11 cellular contexts compared by ENCODE assay signal in genomic region chr19:4541806-4542145, GRCh38. TPM values are rescaled to one million over a fixed set of nuclear protein-coding genes. Genes with fewer than 3 reads are reported as not detected.
A peak's percentile ranks its signal among the peaks of the same experiment; 100 is the strongest.
DNase-seq lines count a peak whose midpoint lies in the region; ATAC-seq, FAIRE-seq and TF ChIP-seq lines count a peak whose summit lies in the region.
"Not testable (repeated sequence)": the region's sequence is repeated elsewhere in the genome, so short reads cannot be mapped to it uniquely, and the experiment has no call there.
"Had no signal": no experiment of that assay in that cellular context is flagged by ENCODE, and none has a peak within 500 bp of the region (broad histone marks: within the 10 kb centered on the region; RNA-seq: fewer than 3 reads in every experiment).

No MANE protein-coding gene starts in this region.

- TF ChIP-seq POLR2A in K562 (conservative IDR thresholded peaks at IDR 0.05); spleen (IDR thresholded peaks at IDR 0.05): not testable (repeated sequence)

- H3K9ac ChIP-seq in K562 (ENCODE audit: insufficient read depth in 1 of 2, low read depth in 2 of 2, low read length in 2 of 2) = peak overlapping the region in 1 of 2 experiments; percentile 72; a peak in 2 of 4 replicates
- H3K9ac ChIP-seq in liver (ENCODE audit: low read depth in 1 of 2, low read length in 2 of 2) = not testable (repeated sequence)

- H3K4me2 ChIP-seq in K562 (ENCODE audit: insufficient read depth, low read length) = peak overlapping the region; percentile 92; the same call in 1 of the 2 replicates

- H3K27me3 ChIP-seq in HL-60 (ENCODE audit: insufficient read depth, poor library complexity, severe bottlenecking); K562 (ENCODE audit: control insufficient read depth in 2 of 2, insufficient read depth in 2 of 2, low read length in 2 of 2); liver (ENCODE audit: control insufficient read depth in 4 of 4, insufficient read depth in 4 of 4, low read length in 3 of 4): not testable (repeated sequence)
- H3K27me3 ChIP-seq in spleen (replicated peaks in 1 of 7) = peaks cover 0 to 47% (median 0%) of the 10 kb centered on the region in 7 donors

- H3K9me3 ChIP-seq in K562 (replicated peaks; ENCODE audit: control insufficient read depth, insufficient read depth, low read depth, low read length); liver (ENCODE audit: control insufficient read depth in 4 of 4, low read length in 3 of 4): not testable (repeated sequence)
- H3K9me3 ChIP-seq in spleen = peaks cover 0 to 12% (median 9%) of the 10 kb centered on the region in 8 donors

- POLR2A ChIA-PET in K562 (lab: Yijun Ruan, JAX) = interaction anchor here (0.6 to 0.7 kb wide), 3 partner anchors 13 to 242 kb away, joined by 3 to 4 read pairs (median 3); no protein-coding TSS in a partner anchor

- not testable (repeated sequence) for TF ChIP-seq EP300 in K562 (IDR thresholded peaks at IDR 0.05; ENCODE audit: low read length)

- H3K4me1 ChIP-seq in K562 (replicated peaks in 1 of 2; ENCODE audit: control insufficient read depth in 2 of 2, insufficient read depth in 2 of 2, low read length in 2 of 2) (peaks cover 14 to 43% of the 10 kb centered on the region in 2 experiments; a peak in 4 of 5 replicates), liver (ENCODE audit: control insufficient read depth in 4 of 4, insufficient read depth in 4 of 4, low read length in 3 of 4) (peaks cover 11 to 31% (median 19%) of the 10 kb centered on the region in 4 donors), spleen (peaks cover 0 to 83% (median 46%) of the 10 kb centered on the region in 6 donors)

- not testable (repeated sequence) for BruUV-seq in K562 (replicated peaks; lab: Mats Ljungman, UMichigan)

- DNase-seq in HL-60 (ENCODE audit: low read depth in 1 of 2, low spot score in 1 of 2) = peak in 1 of 2 experiments; percentile 57
- DNase-seq in K562 (ENCODE audit: extremely low read depth in 1 of 4, low spot score in 3 of 4); spleen: not testable (repeated sequence)

- H3K4me3 ChIP-seq in HL-60 (replicated peaks; ENCODE audit: insufficient read depth, low read length); K562; liver (ENCODE audit: low read depth in 1 of 3, low read length in 3 of 3): not testable (repeated sequence)
- peak overlapping the region in 1 of 8 donors; percentile 59 for H3K4me3 ChIP-seq in spleen

- not testable (repeated sequence) for H4K20me1 ChIP-seq in K562 (replicated peaks; ENCODE audit: control insufficient read depth, insufficient read depth, low read length)

- not testable (repeated sequence) for H3K36me3 ChIP-seq in K562 (ENCODE audit: control insufficient read depth, insufficient read depth, low read length); liver (ENCODE audit: control insufficient read depth in 4 of 4, insufficient read depth in 3 of 4, low read depth in 1 of 4, low read length in 3 of 4)
- peaks cover 0 to 31% (median 0%) of the 10 kb centered on the region in 6 donors for H3K36me3 ChIP-seq in spleen

- CTCF ChIA-PET in K562 (lab: Yijun Ruan, JAX; ENCODE audit: low intra/inter-chr PET ratio) = not testable (repeated sequence)

- TF ChIP-seq RAD21 in K562 (CRISPR knock-in tag; conservative IDR thresholded peaks at IDR 0.05 in 1 of 2, IDR thresholded peaks at IDR 0.05 in 1 of 2); liver (IDR thresholded peaks at IDR 0.05): not testable (repeated sequence)

- H3K27ac ChIP-seq in HL-60 (replicated peaks) (peak overlapping the region; percentile 87), K562 (ENCODE audit: extremely low read depth, low read depth, low read length) (peak overlapping the region; percentile 51; the same call in 2 of the 3 replicates), liver (ENCODE audit: low read depth in 1 of 2, low read length in 2 of 2) (peak overlapping the region; percentile 75 to 85), spleen (peak overlapping the region in 7 of 8 donors; percentile 78 to 95 (median 87))

- H3K79me2 ChIP-seq in K562 (ENCODE audit: control insufficient read depth, insufficient read depth, low read length) = peaks cover 33% of the 10 kb centered on the region; the same call in 2 of the 3 replicates

- WGBS in K562 (ENCODE audit: insufficient coverage, low coverage, missing lambda C conversion rate) = 84% methylated on average over 12 of the region's 12 CpGs
- WGBS in liver = 89% methylated on average over 12 of the region's 12 CpGs
- WGBS in spleen, 5 donors = 60 to 89% (median 71%) methylated on average over 12 of the region's 12 CpGs

- ATAC-seq in K562 = not testable (repeated sequence)

- not testable (repeated sequence) for FAIRE-seq in K562 (lab: Jason Lieb, UNC)

- intact Hi-C loops in K562 (cut with micrococcal nuclease); spleen (cut with DNase I; ENCODE audit: low total_unique reads): not testable (repeated sequence)

- peak overlapping the region; percentile 71 for H2AFZ ChIP-seq in K562 (ENCODE audit: low read depth, low read length)

- in situ Hi-C loops in K562 (cut with MboI) = not testable (repeated sequence)

- not testable (repeated sequence) for H3K9me1 ChIP-seq in K562 (ENCODE audit: control insufficient read depth, insufficient read depth, low read length)

- TF ChIP-seq CTCF in HL-60 (IDR thresholded peaks at IDR 0.05; ENCODE audit: insufficient read depth, low read length); K562 (IDR thresholded peaks at IDR 0.05 in 2 of 3, conservative IDR thresholded peaks at IDR 0.05 in 1 of 3; ENCODE audit: insufficient read depth in 2 of 3, low read depth in 1 of 3, low read length in 3 of 3); liver (IDR thresholded peaks at IDR 0.05; ENCODE audit: low read depth, low read length, missing input control); spleen (IDR thresholded peaks at IDR 0.05 in 8 of 11, conservative IDR thresholded peaks at IDR 0.05 in 3 of 11): not testable (repeated sequence)

RNA-seq across cellular contexts. Expression of gene LRG1, which starts 1.9 kb away (rescaled TPM):
- 5.0 and 14.6 TPM in 2 replicates for total RNA-seq in K562 (2011; cell fraction: chromatin; rRNA removed; ENCODE audit: low replicate concordance)
- total RNA-seq in K562 (2011; cell fraction: nucleolus; rRNA removed) = 18.2 and 23.3 TPM in 2 replicates
- 12.4 and 14.4 TPM in 2 replicates for total RNA-seq in K562 (2011; cell fraction: nucleoplasm; rRNA removed)
- 8.4 and 10.6 TPM in 2 replicates for total RNA-seq in K562 (2014; rRNA removed)
- 3.8 and 4.6 TPM in 2 replicates for total RNA-seq in K562 (2014; rRNA removed; fragmentation: Illumina TruSeq; extraction: Trizol)
- total RNA-seq in K562 (2015; rRNA removed; fragmentation: Illumina TruSeq; extraction: Trizol) = 9.4 and 9.5 TPM in 2 replicates
- 11.5 and 11.7 TPM in 2 replicates for total RNA-seq in K562 (2021)
- polyA plus RNA-seq in K562 (2011; rRNA removed) = 10.9 and 11.9 TPM in 2 replicates
- 15.4 and 23.9 TPM in 2 replicates for polyA plus RNA-seq in K562 (2011; cell fraction: cytosol; rRNA removed)
- polyA plus RNA-seq in K562 (2011; cell fraction: nucleus; rRNA removed) = 2.7 and 3.4 TPM in 2 replicates
- polyA plus RNA-seq in K562 (2012) = 9.0 and 20.7 TPM in 2 replicates
- polyA plus RNA-seq in K562 (2014; fragmentation: Illumina TruSeq; extraction: Trizol) = 8.7 and 12.6 TPM in 2 replicates
- 1 to 10 TPM; 1.5 to 5.1 TPM for polyA plus RNA-seq in K562 (2014; fragmentation: Nextera tagmentation; extraction: Ambion mirVana)
- polyA plus RNA-seq in K562 (2014; rRNA removed) = 11.9 and 12.3 TPM in 2 replicates
- 3.2 and 3.6 TPM in 2 replicates for polyA minus RNA-seq in K562 (2011; rRNA and poly(A)+ RNA removed)
- 6.2 and 7.6 TPM in 2 replicates for polyA minus RNA-seq in K562 (2011; cell fraction: cytosol; rRNA and poly(A)+ RNA removed)
- 1.2 and 2.6 TPM in 2 replicates for polyA minus RNA-seq in K562 (2011; cell fraction: nucleus; rRNA and poly(A)+ RNA removed)
- total RNA-seq in liver = 100 to 1,000 TPM in 1 of 2 donors, 10 to 100 TPM in 1; 57.8 to 581 TPM
- 1,000 to 10,000 TPM in 1 of 2 donors, 100 to 1,000 TPM in 1; 741 to 1,122 TPM for polyA plus RNA-seq in liver
- total RNA-seq in spleen = 10 to 100 TPM in 6 of 7 donors, 1 to 10 TPM in 1; 9.6 to 54.0 (median 15.8) TPM
- 1 to 10 TPM; 1.7 to 5.6 (median 2.3) TPM for polyA plus RNA-seq in spleen
- total RNA-seq: A673; CD4-positive, alpha-beta T cell; CD8-positive, alpha-beta memory T cell; GM23248 had no signal
- polyA plus RNA-seq: GM23248 had no signal

RNA-seq across cellular contexts. Expression of gene PLIN5, which starts 6.8 kb away (rescaled TPM):
- 8.0 and 24.6 TPM in 2 replicates for total RNA-seq in K562 (2011; cell fraction: chromatin; rRNA removed; ENCODE audit: low replicate concordance)
- total RNA-seq in K562 (2011; cell fraction: nucleolus; rRNA removed) = 11.3 and 12.8 TPM in 2 replicates
- total RNA-seq in K562 (2011; cell fraction: nucleoplasm; rRNA removed) = 10.8 and 12.9 TPM in 2 replicates
- total RNA-seq in K562 (2014; rRNA removed) (0.50 and 0.86 TPM in 2 replicates), K562 (2014; rRNA removed; fragmentation: Illumina TruSeq; extraction: Trizol) (0.15 and 0.26 TPM in 2 replicates), K562 (2015; rRNA removed; fragmentation: Illumina TruSeq; extraction: Trizol) (0.07 TPM in 1 of 2 replicates, not detected in the other), K562 (2021) (1.3 TPM in 2 replicates), liver (10 to 100 TPM; 13.3 to 83.8 TPM), spleen (10 to 100 TPM in 4 of 7 donors, 1 to 10 TPM in 3; 2.4 to 18.4 (median 15.1) TPM)
- polyA plus RNA-seq in K562 (2011; rRNA removed) (1.3 and 1.6 TPM in 2 replicates), K562 (2014; fragmentation: Illumina TruSeq; extraction: Trizol) (0.54 and 0.62 TPM in 2 replicates), K562 (2014; fragmentation: Nextera tagmentation; extraction: Ambion mirVana) (under 1 TPM; 0.04 TPM), K562 (2014; rRNA removed) (0.85 and 0.94 TPM in 2 replicates), liver (10 to 100 TPM; 51.8 to 61.5 TPM), spleen (1 to 10 TPM in 2 of 3 donors, under 1 TPM in 1; 0.82 to 2.2 (median 2.1) TPM)
- polyA plus RNA-seq in K562 (2011; cell fraction: cytosol; rRNA removed) = 1.0 and 1.3 TPM in 2 replicates
- 3.6 and 9.2 TPM in 2 replicates for polyA plus RNA-seq in K562 (2011; cell fraction: nucleus; rRNA removed)
- polyA plus RNA-seq in K562 (2012) = 0.50 and 0.51 TPM in 2 replicates
- polyA minus RNA-seq in K562 (2011; rRNA and poly(A)+ RNA removed) = 0.81 and 1.5 TPM in 2 replicates
- 0.95 TPM in 1 of 2 replicates, not detected in the other for polyA minus RNA-seq in K562 (2011; cell fraction: cytosol; rRNA and poly(A)+ RNA removed)
- polyA minus RNA-seq in K562 (2011; cell fraction: nucleus; rRNA and poly(A)+ RNA removed) = 2.0 and 2.8 TPM in 2 replicates
- total RNA-seq: A172; CD8-positive, alpha-beta memory T cell; GM23248 had no signal
- polyA plus RNA-seq: BJ, GM23248 had no signal

RNA-seq across cellular contexts. Expression of gene SEMA6B, which starts 17.7 kb away (rescaled TPM):
- total RNA-seq in K562 (2011; cell fraction: chromatin; rRNA removed; ENCODE audit: low replicate concordance) = 3.4 and 12.9 TPM in 2 replicates
- 12.9 and 13.2 TPM in 2 replicates for total RNA-seq in K562 (2011; cell fraction: nucleolus; rRNA removed)
- 9.3 and 10.5 TPM in 2 replicates for total RNA-seq in K562 (2011; cell fraction: nucleoplasm; rRNA removed)
- total RNA-seq in K562 (2014; rRNA removed) = 2.5 and 2.7 TPM in 2 replicates
- total RNA-seq in K562 (2014; rRNA removed; fragmentation: Illumina TruSeq; extraction: Trizol) = 0.57 and 0.65 TPM in 2 replicates
- total RNA-seq in K562 (2015; rRNA removed; fragmentation: Illumina TruSeq; extraction: Trizol) = 0.83 and 1.1 TPM in 2 replicates
- total RNA-seq in K562 (2021) = 3.7 and 4.6 TPM in 2 replicates
- 2.6 and 4.9 TPM in 2 replicates for polyA plus RNA-seq in K562 (2011; rRNA removed)
- polyA plus RNA-seq in K562 (2011; cell fraction: cytosol; rRNA removed) = 6.8 and 8.8 TPM in 2 replicates
- 7.2 and 8.1 TPM in 2 replicates for polyA plus RNA-seq in K562 (2011; cell fraction: nucleus; rRNA removed)
- 1.3 and 1.6 TPM in 2 replicates for polyA plus RNA-seq in K562 (2012)
- 1.4 and 2.7 TPM in 2 replicates for polyA plus RNA-seq in K562 (2014; fragmentation: Illumina TruSeq; extraction: Trizol)
- polyA plus RNA-seq in K562 (2014; fragmentation: Nextera tagmentation; extraction: Ambion mirVana) = not detected
- polyA plus RNA-seq in K562 (2014; rRNA removed) = 1.7 and 3.8 TPM in 2 replicates
- 5.1 and 7.6 TPM in 2 replicates for polyA minus RNA-seq in K562 (2011; rRNA and poly(A)+ RNA removed)
- polyA minus RNA-seq in K562 (2011; cell fraction: cytosol; rRNA and poly(A)+ RNA removed) = 9.4 and 13.2 TPM in 2 replicates
- 4.4 and 7.0 TPM in 2 replicates for polyA minus RNA-seq in K562 (2011; cell fraction: nucleus; rRNA and poly(A)+ RNA removed)
- total RNA-seq in liver = 1 to 10 TPM; 2.8 to 3.1 TPM
- polyA plus RNA-seq in liver = 1 to 10 TPM in 1 of 2 donors, under 1 TPM in 1; 0.58 to 3.2 TPM
- total RNA-seq in spleen = 10 to 100 TPM; 20.7 to 85.0 (median 55.6) TPM
- 10 to 100 TPM in 2 of 3 donors, 1 to 10 TPM in 1; 5.5 to 24.6 (median 11.2) TPM for polyA plus RNA-seq in spleen
- total RNA-seq: GM23248 had no signal
- polyA plus RNA-seq: CD8-positive, alpha-beta memory T cell; GM12878; GM23248 had no signal

RNA-seq across cellular contexts. Expression of gene PLIN4, which starts 23.5 kb away (rescaled TPM):
- 1.0 and 3.0 TPM in 2 replicates for total RNA-seq in K562 (2011; cell fraction: chromatin; rRNA removed; ENCODE audit: low replicate concordance)
- total RNA-seq in K562 (2011; cell fraction: nucleolus; rRNA removed) = 0.92 and 1.2 TPM in 2 replicates
- 0.53 and 0.81 TPM in 2 replicates for total RNA-seq in K562 (2011; cell fraction: nucleoplasm; rRNA removed)
- total RNA-seq in K562 (2014; rRNA removed) (0.08 and 0.14 TPM in 2 replicates), K562 (2014; rRNA removed; fragmentation: Illumina TruSeq; extraction: Trizol) (0.04 TPM in 1 of 2 replicates, not detected in the other), K562 (2015; rRNA removed; fragmentation: Illumina TruSeq; extraction: Trizol) (0.04 TPM in 1 of 2 replicates, not detected in the other), K562 (2021) (0.09 TPM in 2 replicates), liver (10 to 100 TPM in 1 of 2 donors, 1 to 10 TPM in 1; 3.1 to 49.1 TPM), spleen (10 to 100 TPM in 1 of 7 donors, 1 to 10 TPM in 5, under 1 TPM in 1; 0.85 to 10.2 (median 4.5) TPM)
- polyA plus RNA-seq in K562 (2011; rRNA removed) (0.06 and 0.12 TPM in 2 replicates), K562 (2014; fragmentation: Illumina TruSeq; extraction: Trizol) (0.04 and 0.08 TPM in 2 replicates), K562 (2014; fragmentation: Nextera tagmentation; extraction: Ambion mirVana) (not detected), K562 (2014; rRNA removed) (0.07 and 0.16 TPM in 2 replicates), liver (10 to 100 TPM in 1 of 2 donors, 1 to 10 TPM in 1; 5.0 to 14.1 TPM), spleen (1 to 10 TPM in 1 of 3 donors, under 1 TPM in 2; 0.27 to 1.2 (median 0.52) TPM)
- 0.06 and 0.15 TPM in 2 replicates for polyA plus RNA-seq in K562 (2011; cell fraction: cytosol; rRNA removed)
- polyA plus RNA-seq in K562 (2011; cell fraction: nucleus; rRNA removed) = 0.41 and 0.92 TPM in 2 replicates
- 0.10 and 0.17 TPM in 2 replicates for polyA plus RNA-seq in K562 (2012)
- polyA minus RNA-seq in K562 (2011; rRNA and poly(A)+ RNA removed) = 0.07 TPM in 1 of 2 replicates, not detected in the other
- polyA minus RNA-seq in K562 (2011; cell fraction: cytosol; rRNA and poly(A)+ RNA removed) = not detected in 2 replicates
- polyA minus RNA-seq in K562 (2011; cell fraction: nucleus; rRNA and poly(A)+ RNA removed) = 0.11 and 0.13 TPM in 2 replicates
- total RNA-seq: CD4-positive, alpha-beta T cell; GM23248 had no signal
